19 cellular contexts compared by ENCODE assay signal in the genomic region with DNA sequence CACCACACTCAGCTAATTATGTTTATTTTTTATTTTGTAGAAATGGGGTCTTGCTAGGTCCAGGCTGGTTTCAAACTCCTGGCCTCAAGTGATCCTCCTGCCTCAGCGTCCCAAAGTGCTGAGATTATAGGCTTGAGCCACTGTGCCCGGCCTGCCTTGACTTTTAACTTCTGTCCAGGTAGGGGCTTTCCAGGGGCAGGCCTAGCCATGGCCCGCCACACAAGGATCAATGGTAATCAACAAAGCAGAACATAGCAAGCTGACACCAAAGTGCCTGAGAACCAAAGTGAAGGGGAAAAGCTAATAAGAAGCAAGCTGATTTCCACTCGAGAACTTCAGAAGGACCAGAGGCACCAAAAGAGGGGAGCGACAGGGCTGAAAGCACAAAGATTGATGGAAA. TPM values are rescaled to one million over a fixed set of nuclear protein-coding genes. Genes with fewer than 3 reads are reported as not detected.
DNase-seq lines count a peak whose midpoint lies in the region; ATAC-seq and TF ChIP-seq lines count a peak whose summit lies in the region.
"Had no signal": no experiment of that assay in that cellular context is flagged by ENCODE, and none has a peak within 500 bp of the region (broad histone marks: within the 10 kb centered on the region; RNA-seq: fewer than 3 reads in every experiment).

No MANE protein-coding gene starts in this region.

- H3K36me3 ChIP-seq in PC-3 (ENCODE audit: low read depth, low read length) (no peaks in the 10 kb centered on the region), skeletal muscle satellite cell (ENCODE audit: insufficient read depth, low read length) (no peaks in the 10 kb centered on the region)

- peak overlapping the region; percentile 29 for H3K27ac Mint-ChIP-seq in chondrocyte (ENCODE audit: unreplicated experiment)
- H3K27ac Mint-ChIP-seq: H9 had no signal

- H3K4me3 ChIP-seq in GM12865 (ENCODE audit: low read depth, low read length) (no peak overlapping the region), PC-3 (ENCODE audit: low read length) (no peak overlapping the region), skeletal muscle satellite cell (ENCODE audit: low read length) (no peak overlapping the region)
- H3K4me3 ChIP-seq: A549 had no signal

- BruUV-seq in PC-3 (replicated peaks; lab: Mats Ljungman, UMichigan) = no TSS peak

- no peaks in the 10 kb centered on the region for H3K9me3 Mint-ChIP-seq in chondrocyte (ENCODE audit: low read depth)
- H3K9me3 Mint-ChIP-seq: H9 had no signal

- peak overlapping the region; percentile 60 for H3K27ac ChIP-seq in PC-3 (ENCODE audit: low read length)
- no peak overlapping the region for H3K27ac ChIP-seq in substantia nigra (ENCODE audit: low read depth, low read length, poor library complexity, severe bottlenecking)
- H3K27ac ChIP-seq: A549, C4-2B had no signal

- H3F3A ChIP-seq in PC-3 (ENCODE audit: low read length, unreplicated experiment) = no peaks in the 10 kb centered on the region

- CTCF ChIA-PET in PC-3 (lab: Charles Lee) = no interaction called here

- H3K4me2 ChIP-seq in PC-3 (ENCODE audit: low read length) (no peak overlapping the region), skeletal muscle satellite cell (ENCODE audit: low read length) (no peak overlapping the region)
- H3K4me2 ChIP-seq: A549 had no signal

- no peaks in the 10 kb centered on the region for H3K9me2 ChIP-seq in PC-3 (replicated peaks; ENCODE audit: low read length)

- H3K9ac ChIP-seq in PC-3 (ENCODE audit: low read length) = peak overlapping the region; percentile 33
- peak overlapping the region; percentile 32 for H3K9ac ChIP-seq in skeletal muscle satellite cell (ENCODE audit: low read depth, low read length)

- H3K9me3 ChIP-seq in PC-3 (ENCODE audit: low read length) (no peaks in the 10 kb centered on the region), skeletal muscle satellite cell (replicated peaks; ENCODE audit: low read length) (no peaks in the 10 kb centered on the region)
- H3K9me3 ChIP-seq: A549 had no signal

- H3K27me3 ChIP-seq in PC-3 (ENCODE audit: low read length) = no peaks in the 10 kb centered on the region
- H3K27me3 ChIP-seq in skeletal muscle satellite cell (ENCODE audit: control insufficient read depth, insufficient read depth, low read length) = no peaks in the 10 kb centered on the region

- POLR2A ChIA-PET in PC-3 (lab: Charles Lee; ENCODE audit: unreplicated experiment) = interaction anchor here (0.9 kb wide), 1 partner anchor 10 kb away, joined by 4 read pairs; no protein-coding TSS in a partner anchor

- no peak for ATAC-seq in PC-3
- ATAC-seq: A549 had no signal

- intact Hi-C loops in PC-3 (cut with micrococcal nuclease) = no loop called here

- no peaks in the 10 kb centered on the region for H3K36me3 Mint-ChIP-seq in chondrocyte (ENCODE audit: low read depth)

- H3K79me2 ChIP-seq in PC-3 (ENCODE audit: low read length) = no peaks in the 10 kb centered on the region

- no peak overlapping the region for H2AFZ ChIP-seq in PC-3 (ENCODE audit: low read length)

- H4K20me1 ChIP-seq in PC-3 (ENCODE audit: low read length) = no peaks in the 10 kb centered on the region

- H3K4me1 ChIP-seq in PC-3 (ENCODE audit: insufficient read depth, low read length) = peaks cover 15% of the 10 kb centered on the region
- peaks cover 13% of the 10 kb centered on the region for H3K4me1 ChIP-seq in skeletal muscle satellite cell (ENCODE audit: control insufficient read depth, insufficient read depth, low read length)

- TF ChIP-seq CTCF in GM12865 (IDR thresholded peaks at IDR 0.05; ENCODE audit: insufficient read depth, low read depth, low read length, missing control alignments) = no peak
- no peak for TF ChIP-seq CTCF in PC-3 (conservative IDR thresholded peaks at IDR 0.05; ENCODE audit: low read depth, low read length)
- TF ChIP-seq CTCF in chondrocyte (IDR thresholded peaks at IDR 0.05) = no peak

- H3K27me3 Mint-ChIP-seq in chondrocyte (ENCODE audit: low read depth) = no peaks in the 10 kb centered on the region

- DNase-seq in GM12865 (ENCODE audit: low read depth) (peak; percentile 28), PC-3 (no peak), chondrocyte (ENCODE audit: low spot score) (no peak), epidermal melanocyte (ENCODE audit: insufficient read length, low spot score) (no peak), substantia nigra (lab: John Stamatoyannopoulos, UW) (no peak)
- no peak for DNase-seq in activated CD4-positive, alpha-beta T cell treated with anti-CD3 and anti-CD28 coated beads for 48 hours
- DNase-seq: DMS79, H9, NCI-H1105 treated with DMSO at 0.1 percent for 48 hours, NCI-H1694, NCI-H2081 treated with DMSO at 0.1 percent for 48 hours, NCI-H510A, NCI-H748 treated with DMSO at 0.1 percent for 48 hours, OCI-M1, RPMI8226, SIG-M5 had no signal

- peaks cover 8% of the 10 kb centered on the region for H3K4me1 Mint-ChIP-seq in chondrocyte (ENCODE audit: low read depth)
- H3K4me1 Mint-ChIP-seq: H9 had no signal

- H3K4me3 Mint-ChIP-seq in chondrocyte (ENCODE audit: unreplicated experiment) = no peak overlapping the region
- H3K4me3 Mint-ChIP-seq: H9 had no signal

RNA-seq across cellular contexts. Expression of a gene that starts 9.4 kb away (rescaled TPM):
- total RNA-seq in PC-3 (2014; rRNA removed) (12.4 and 18.8 TPM in 2 replicates), chondrocyte (33.8 to 39.7 TPM (median 37.7 TPM) in 3 replicates)
- total RNA-seq in skeletal muscle satellite cell (2012; rRNA removed) = 10.9 and 11.6 TPM in 2 replicates
